In genomic region chr1:14740466-14740865, GRCh38 we compare ENCODE assay signal across 23 cellular contexts.
A peak's percentile ranks its signal among the peaks of the same experiment; 100 is the strongest.
DNase-seq lines count a peak whose midpoint lies in the region; ATAC-seq, FAIRE-seq and TF ChIP-seq lines count a peak whose summit lies in the region.
"Had no signal": no experiment of that assay in that cellular context is flagged by ENCODE, and none has a peak within 500 bp of the region (broad histone marks: within the 10 kb centered on the region; RNA-seq: fewer than 3 reads in every experiment).

No MANE protein-coding gene starts in this region.

- no peaks in the 10 kb centered on the region for H3K9me3 ChIP-seq in HUES64 (ENCODE audit: insufficient read depth, low read depth, low read length)
- no peaks in the 10 kb centered on the region for H3K9me3 ChIP-seq in H1 (ENCODE audit: insufficient read depth in 2 of 2, low read depth in 1 of 2, low read length in 1 of 2)
- H3K9me3 ChIP-seq: Caco-2, Peyer's patch had no signal

- H2BK15ac ChIP-seq in H1 (ENCODE audit: low read length), result no peak overlapping the region

- H3K4me1 ChIP-seq in HUES64 (ENCODE audit: insufficient read depth, low read length) (peaks cover 52% of the 10 kb centered on the region), H1 (replicated peaks in 1 of 4; ENCODE audit: control insufficient read depth in 3 of 4, insufficient read depth in 4 of 4, low read length in 3 of 4) (peaks cover 17 to 30% (median 25%) of the 10 kb centered on the region in 4 experiments)
- H3K4me1 ChIP-seq: Caco-2, Peyer's patch had no signal

- H4K5ac ChIP-seq in H1 (ENCODE audit: insufficient read length, low read depth, low read length), result no peak overlapping the region

- DNase-seq in H1 (ENCODE audit: low read depth in 1 of 2, low spot score in 2 of 2) (no peak), neural crest cell (ENCODE audit: low read depth, low spot score) (no peak), germinal center (ENCODE audit: low spot score) (no peak)
- no peak for DNase-seq in stimulated activated CD4-positive, alpha-beta T cell treated with anti-CD3 and anti-CD28 coated beads, Interleukin-2, amount 100 ng/mL, for 48 hours
- DNase-seq in activated CD4-positive, alpha-beta T cell treated with anti-CD3 and anti-CD28 coated beads, Interleukin-2, amount 10 ng/mL, durations not matched to agents 7 days and 5 days, result no peak
- DNase-seq: C1 segment of cervical spinal cord; Caco-2; CD8-positive, alpha-beta T cell; GF-D8; H7; NCI-H1417 treated with DMSO at 0.1 percent for 48 hours; NCI-H226; NCI-H510A; OCI-M1; Peyer's patch; SHP77 treated with DMSO at 0.1 percent for 48 hours had no signal

- H2BK20ac ChIP-seq in H1 (ENCODE audit: low read length), result no peak overlapping the region

- 0 out of 2 replicates have a peak overlapping the region, but pooled peaks have one; percentile 9 for H3K18ac ChIP-seq in H1 (ENCODE audit: extremely low read depth, low read length)

- no peak for TF ChIP-seq POLR2A in H1 (IDR thresholded peaks at IDR 0.05; ENCODE audit: control extremely low read depth in 1 of 2, low read depth in 2 of 2, low read length in 2 of 2)

- no peak for TF ChIP-seq EP300 in H1 (IDR thresholded peaks at IDR 0.05; ENCODE audit: borderline replicate concordance in 1 of 2, low read depth in 2 of 2, low read length in 2 of 2)

- no peaks in the 10 kb centered on the region for H3K79me2 ChIP-seq in H1 (ENCODE audit: control insufficient read depth in 1 of 2, insufficient read depth in 2 of 2, low read length in 2 of 2)

- H3K14ac ChIP-seq in H1 (ENCODE audit: insufficient read length), result no peak overlapping the region

- 0 out of 2 replicates have a peak overlapping the region, but pooled peaks have one; percentile 37 for H2BK5ac ChIP-seq in H1 (ENCODE audit: low read depth, low read length)

- no peak overlapping the region for H3K56ac ChIP-seq in H1 (replicated peaks; ENCODE audit: insufficient read length, low read depth, low read length)

- H3K4me3 Mint-ChIP-seq in neural crest cell, result no peak overlapping the region
- no peak overlapping the region for H3K4me3 Mint-ChIP-seq in activated CD4-positive, alpha-beta T cell treated with anti-CD3 and anti-CD28 coated beads, Interleukin-2, amount 10 ng/mL, durations not matched to agents 7 days and 5 days
- H3K4me3 Mint-ChIP-seq: CD8-positive, alpha-beta T cell had no signal

- H3K9ac ChIP-seq in HUES64 (ENCODE audit: low read depth, low read length) (no peak overlapping the region; the same call in 1 of the 2 replicates), H1 (replicated peaks in 1 of 4; ENCODE audit: extremely low read depth in 1 of 4, low read depth in 3 of 4, low read length in 3 of 4) (no peak overlapping the region)

- H4K20me1 ChIP-seq in H1 (replicated peaks in 1 of 2; ENCODE audit: control insufficient read depth in 1 of 2, insufficient read depth in 2 of 2, low read length in 2 of 2), result no peaks in the 10 kb centered on the region

- TF ChIP-seq RAD21 in H1 (IDR thresholded peaks at IDR 0.05 in 1 of 2, conservative IDR thresholded peaks at IDR 0.05 in 1 of 2; ENCODE audit: low read depth in 2 of 2, low read length in 2 of 2), result no peak

- H4K91ac ChIP-seq in H1 (replicated peaks; ENCODE audit: insufficient read length, low read length), result no peak overlapping the region

- H3K4me3 ChIP-seq in HUES64 (ENCODE audit: low read length) (no peak overlapping the region), H1 (ENCODE audit: extremely low read depth in 1 of 4, insufficient read depth in 2 of 4, low read depth in 3 of 4, low read length in 4 of 4) (no peak overlapping the region)
- H3K4me3 ChIP-seq: Peyer's patch had no signal

- no peak overlapping the region for H4K8ac ChIP-seq in H1 (ENCODE audit: extremely low read depth, insufficient read depth, low read length)

- H3K27ac Mint-ChIP-seq in neural crest cell (ENCODE audit: unreplicated experiment), result peak overlapping the region; percentile 21
- no peak overlapping the region for H3K27ac Mint-ChIP-seq in activated CD4-positive, alpha-beta T cell treated with anti-CD3 and anti-CD28 coated beads, Interleukin-2, amount 10 ng/mL, durations not matched to agents 7 days and 5 days
- H3K27ac Mint-ChIP-seq: CD8-positive, alpha-beta T cell had no signal

- POLR2A ChIA-PET in H1 (lab: Charles Lee; ENCODE audit: partially characterized antibody), result interaction anchor here (1.0 kb wide), 1 partner anchor 8 kb away, joined by 3 read pairs; no protein-coding TSS in a partner anchor
- POLR2A ChIA-PET in activated CD4-positive, alpha-beta T cell treated with anti-CD3 and anti-CD28 coated beads, Interleukin-2, amount 10 ng/mL, durations not matched to agents 7 days and 5 days (lab: Charles Lee), result no interaction called here

- no peak overlapping the region for H3K23ac ChIP-seq in H1 (ENCODE audit: insufficient read length)

- no peaks in the 10 kb centered on the region; the same call in 1 of the 2 replicates for H3K79me1 ChIP-seq in H1 (ENCODE audit: low read depth, low read length)

- H2BK120ac ChIP-seq in H1 (replicated peaks; ENCODE audit: low read depth, low read length), result no peak overlapping the region

- H3K9me3 Mint-ChIP-seq in neural crest cell, result no peaks in the 10 kb centered on the region
- no peaks in the 10 kb centered on the region for H3K9me3 Mint-ChIP-seq in activated CD4-positive, alpha-beta T cell treated with anti-CD3 and anti-CD28 coated beads, Interleukin-2, amount 10 ng/mL, durations not matched to agents 7 days and 5 days
- H3K9me3 Mint-ChIP-seq: CD8-positive, alpha-beta T cell had no signal

- CTCF ChIA-PET in H1 (lab: Charles Lee; ENCODE audit: partially characterized antibody), result interaction anchor here (1.3 to 1.9 kb wide), 2 partner anchors 35 to 168 kb away, joined by 4 to 6 read pairs; no protein-coding TSS in a partner anchor
- CTCF ChIA-PET in activated CD4-positive, alpha-beta T cell treated with anti-CD3 and anti-CD28 coated beads, Interleukin-2, amount 10 ng/mL, durations not matched to agents 7 days and 5 days (lab: Charles Lee), result no interaction called here

- peaks cover 3% of the 10 kb centered on the region for H3K27me3 ChIP-seq in HUES64 (ENCODE audit: insufficient read depth, low read length)
- H3K27me3 ChIP-seq in H1 (replicated peaks in 1 of 4; ENCODE audit: control insufficient read depth in 3 of 4, extremely low read depth in 1 of 4, insufficient read depth in 3 of 4, low read length in 3 of 4), result peaks cover 0 to 8% (median 4%) of the 10 kb centered on the region in 4 experiments; a peak in 3 of 7 replicates
- H3K27me3 ChIP-seq: Peyer's patch had no signal

- peak overlapping the region; percentile 64; the same call in 1 of the 2 replicates for H2BK12ac ChIP-seq in H1 (ENCODE audit: low read depth, low read length)

- peaks cover 39% of the 10 kb centered on the region for H3K4me1 Mint-ChIP-seq in neural crest cell
- H3K4me1 Mint-ChIP-seq in activated CD4-positive, alpha-beta T cell treated with anti-CD3 and anti-CD28 coated beads, Interleukin-2, amount 10 ng/mL, durations not matched to agents 7 days and 5 days, result no peaks in the 10 kb centered on the region

- no peaks in the 10 kb centered on the region; the same call in 1 of the 2 replicates for H3K23me2 ChIP-seq in H1 (ENCODE audit: low read depth, low read length)

- 69% methylated on average over 6 of the region's 6 CpGs for WGBS in HUES64
- 68% methylated on average over 6 of the region's 6 CpGs; no CpG with 5 or more reads in 1 of the 2 experiments for WGBS in H1 (ENCODE audit: extremely low coverage in 1 of 2, insufficient coverage in 1 of 2, insufficient read length in 1 of 2, insufficient replicate concordance in 2 of 2, low coverage in 1 of 2, low lambda C conversion rate in 2 of 2, missing lambda C conversion rate in 1 of 2), 2 experiments

- no peak overlapping the region for H2AFZ ChIP-seq in H1 (ENCODE audit: low read length)

- ATAC-seq in GM18511 (IDR thresholded peaks at IDR 0.05; ENCODE audit: unreplicated experiment), result no peak
- ATAC-seq: CD8-positive, alpha-beta T cell had no signal

- peaks cover 3% of the 10 kb centered on the region for H3K36me3 Mint-ChIP-seq in neural crest cell (ENCODE audit: low read depth)
- no peaks in the 10 kb centered on the region for H3K36me3 Mint-ChIP-seq in activated CD4-positive, alpha-beta T cell treated with anti-CD3 and anti-CD28 coated beads, Interleukin-2, amount 10 ng/mL, durations not matched to agents 7 days and 5 days (ENCODE audit: low read depth)
- H3K36me3 Mint-ChIP-seq: CD8-positive, alpha-beta T cell had no signal

- no peak overlapping the region for H3K4me2 ChIP-seq in H1 (ENCODE audit: insufficient read depth in 1 of 2, low read depth in 2 of 2, low read length in 2 of 2)

- TF ChIP-seq CTCF in C4-2B (conservative IDR thresholded peaks at IDR 0.05) (no peak), H1 (IDR thresholded peaks at IDR 0.05; ENCODE audit: control extremely low read depth in 1 of 3, insufficient read depth in 1 of 3, low read depth in 1 of 3, low read length in 3 of 3) (no peak), neural crest cell (conservative IDR thresholded peaks at IDR 0.05) (no peak)

- H3K27ac ChIP-seq in C4-2B, result peak overlapping the region; percentile 54
- 0 out of 2 replicates have a peak overlapping the region, but pooled peaks have one; percentile 0 for H3K27ac ChIP-seq in HUES64 (ENCODE audit: low read depth, low read length)
- H3K27ac ChIP-seq in H1 (ENCODE audit: low read depth, low read length), result no peak overlapping the region
- H3K27ac ChIP-seq: Peyer's patch had no signal

- no peaks in the 10 kb centered on the region for H3K36me3 ChIP-seq in HUES64 (ENCODE audit: insufficient read depth, low read length)
- no peaks in the 10 kb centered on the region for H3K36me3 ChIP-seq in H1 (ENCODE audit: control insufficient read depth in 2 of 4, insufficient read depth in 4 of 4, low read length in 3 of 4)
- H3K36me3 ChIP-seq: Peyer's patch had no signal

- no peak overlapping the region for H3K4ac ChIP-seq in H1 (replicated peaks; ENCODE audit: insufficient read length, low read depth, low read length)

- H3K27me3 Mint-ChIP-seq in neural crest cell (ENCODE audit: low read depth), result peaks cover 10% of the 10 kb centered on the region
- peaks cover 18% of the 10 kb centered on the region for H3K27me3 Mint-ChIP-seq in activated CD4-positive, alpha-beta T cell treated with anti-CD3 and anti-CD28 coated beads, Interleukin-2, amount 10 ng/mL, durations not matched to agents 7 days and 5 days

- FAIRE-seq in H1 (lab: Jason Lieb, UNC), result no peak
- FAIRE-seq: A204.1, GM12891, GM19239, HTR-8/SVneo had no signal

- no peak overlapping the region for H2AK5ac ChIP-seq in H1 (ENCODE audit: low read depth, low read length)

TF ChIP-seq in H1, 55 proteins besides CTCF, POLR2A, EP300 and RAD21:
- TF ChIP-seq SUZ12 (IDR thresholded peaks at IDR 0.05; ENCODE audit: low read length), result no peak
- no peak for TF ChIP-seq EZH2 (IDR thresholded peaks at IDR 0.05; ENCODE audit: low read depth, low read length, severe bottlenecking)
- no peak for TF ChIP-seq FOSL1 (IDR thresholded peaks at IDR 0.05; ENCODE audit: insufficient read depth, low read depth, low read length)
- TF ChIP-seq POU5F1 (IDR thresholded peaks at IDR 0.05; ENCODE audit: low read depth, low read length), result no peak
- no peak for TF ChIP-seq GTF2F1 (IDR thresholded peaks at IDR 0.05; ENCODE audit: borderline replicate concordance, low read depth, low read length)
- no peak for TF ChIP-seq GABPA (IDR thresholded peaks at IDR 0.05; ENCODE audit: borderline replicate concordance, insufficient read depth, low read length)
